ENCODE assay signal across 8 cellular contexts in the genomic region with DNA sequence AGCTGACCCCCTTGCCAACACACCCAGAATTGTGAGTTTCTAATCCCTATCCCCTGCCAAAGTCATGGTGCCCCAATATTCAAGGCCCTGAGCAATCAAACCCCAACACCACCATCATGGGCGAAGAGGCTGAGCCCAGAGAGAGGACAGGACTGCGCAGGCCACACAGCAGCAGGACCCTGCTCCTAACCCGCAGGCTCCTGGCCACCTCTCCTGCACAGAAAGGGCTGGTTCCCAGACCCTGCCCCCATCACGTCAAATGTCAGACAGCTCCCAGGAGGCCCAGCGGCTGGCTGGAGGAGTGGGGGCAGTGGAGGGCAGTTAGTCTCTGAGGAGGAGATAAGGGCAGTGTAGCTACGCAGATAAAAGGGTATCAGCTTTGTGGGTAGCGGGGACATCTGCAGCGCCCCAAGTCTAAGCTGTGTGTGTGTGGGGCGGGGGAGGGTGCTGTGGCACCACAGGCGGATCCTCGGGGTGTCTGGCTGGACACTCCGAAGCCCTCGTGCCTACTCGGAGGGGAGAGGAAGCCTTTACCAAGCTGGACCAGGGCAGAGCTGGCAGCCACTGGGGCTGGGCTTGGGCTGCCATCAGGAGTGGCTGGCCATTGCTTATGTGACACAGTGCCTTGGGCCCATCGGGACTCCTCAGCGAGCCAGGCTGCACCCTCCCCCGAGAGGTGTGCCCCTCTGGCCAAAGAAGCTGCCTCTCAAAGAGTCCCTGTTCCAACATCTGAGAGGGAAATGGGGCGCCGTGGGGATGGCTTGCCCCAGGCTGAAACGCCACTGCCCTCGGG. TPM values are rescaled to one million over a fixed set of nuclear protein-coding genes. Genes with fewer than 3 reads are reported as not detected.
DNase-seq lines count a peak whose midpoint lies in the region; ATAC-seq and TF ChIP-seq lines count a peak whose summit lies in the region.
"Had no signal": no experiment of that assay in that cellular context is flagged by ENCODE, and none has a peak within 500 bp of the region (broad histone marks: within the 10 kb centered on the region; RNA-seq: fewer than 3 reads in every experiment).

No MANE protein-coding gene starts in this region.

- 82 to 86% methylated on average over 21 of the region's 21 CpGs for WGBS in sigmoid colon, 2 donors

- H4K20me1 ChIP-seq in PC-9 (ENCODE audit: insufficient read depth) (no peaks in the 10 kb centered on the region), osteoblast (ENCODE audit: insufficient read depth, low read length) (no peaks in the 10 kb centered on the region)

- no peaks in the 10 kb centered on the region for H3F3A ChIP-seq in PC-9 (ENCODE audit: insufficient read depth, low read depth)

- H3K27me3 ChIP-seq in PC-9 (ENCODE audit: insufficient read depth, low read depth) (no peaks in the 10 kb centered on the region), osteoblast (ENCODE audit: insufficient read depth, low read length) (no peaks in the 10 kb centered on the region), sigmoid colon (no peaks in the 10 kb centered on the region)

- ATAC-seq in GM21390 (IDR thresholded peaks at IDR 0.05; ENCODE audit: unreplicated experiment) (no peak), GM18861 (IDR thresholded peaks at IDR 0.05; ENCODE audit: unreplicated experiment) (no peak)

- H3K4me3 ChIP-seq in PC-9 (no peak overlapping the region), osteoblast (ENCODE audit: insufficient read depth, low read length) (no peak overlapping the region), sigmoid colon (no peak overlapping the region)

- H3K4me2 ChIP-seq in PC-9 (no peak overlapping the region), osteoblast (ENCODE audit: insufficient read depth, low read length) (no peak overlapping the region)

- H3K9me3 ChIP-seq in PC-9 (ENCODE audit: insufficient read depth, low read depth) (no peaks in the 10 kb centered on the region), osteoblast (ENCODE audit: low read depth, low read length) (no peaks in the 10 kb centered on the region), sigmoid colon (no peaks in the 10 kb centered on the region)

- TF ChIP-seq CTCF in PC-9 (conservative IDR thresholded peaks at IDR 0.05) (no peak), osteoblast (IDR thresholded peaks at IDR 0.05; ENCODE audit: extremely low read depth, low read depth, low read length) (no peak), sigmoid colon (IDR thresholded peaks at IDR 0.05) (no peak)

- TF ChIP-seq EP300 in sigmoid colon (IDR thresholded peaks at IDR 0.05): no peak

- no peak for TF ChIP-seq POLR2A in sigmoid colon (IDR thresholded peaks at IDR 0.05)

- POLR2A ChIA-PET in PC-9 (lab: Charles Lee; ENCODE audit: unreplicated experiment): interaction anchor here (0.6 kb wide), 1 partner anchor 20 kb away, joined by 3 read pairs; no protein-coding TSS in a partner anchor

- H3K36me3 ChIP-seq in PC-9 (ENCODE audit: low read depth) (no peaks in the 10 kb centered on the region), osteoblast (ENCODE audit: insufficient read depth, low read length) (peaks cover 13% of the 10 kb centered on the region), sigmoid colon (peaks cover 0 to 20% (median 0%) of the 10 kb centered on the region in 4 donors)

- no peak overlapping the region for H2AFZ ChIP-seq in PC-9
- H2AFZ ChIP-seq in osteoblast (ENCODE audit: low read length): no peak overlapping the region

- BruUV-seq in PC-9 (replicated peaks; lab: Mats Ljungman, UMichigan): TSS peak; percentile 2

- intact Hi-C loops in PC-9 (cut with micrococcal nuclease; ENCODE audit: unreplicated experiment): loop anchor here (2.0 to 10.0 kb wide), 4 partner anchors 19 to 945 kb away; partner anchors contain the start of gene TMEM132A
- intact Hi-C loops in sigmoid colon (cut with DNase I): no loop called here

- no peak overlapping the region for H3K27ac ChIP-seq in PC-9
- peak overlapping the region; percentile 47 for H3K27ac ChIP-seq in cingulate gyrus (ENCODE audit: low read depth, low read length)
- H3K27ac ChIP-seq in osteoblast (ENCODE audit: low read depth, low read length): no peak overlapping the region
- H3K27ac ChIP-seq in sigmoid colon: peak overlapping the region in 1 of 4 donors; percentile 4

- H3K79me2 ChIP-seq in PC-9 (ENCODE audit: low read depth): no peaks in the 10 kb centered on the region
- no peaks in the 10 kb centered on the region for H3K79me2 ChIP-seq in osteoblast (ENCODE audit: insufficient read depth, low read length)

- no peak for DNase-seq in PC-9
- DNase-seq in osteoblast (ENCODE audit: insufficient read length, low spot score, missing footprints): peak; percentile 74
- no peak for DNase-seq in sigmoid colon
- DNase-seq: activated naive CD4-positive, alpha-beta T cell treated with anti-CD3 and anti-CD28 coated beads, Interleukin-2, amount 50 U/mL, for 16 hours; NCI-H524 had no signal

- H3K9me2 ChIP-seq in PC-9 (ENCODE audit: insufficient read depth): no peaks in the 10 kb centered on the region

- 0 out of 2 replicates have a peak, but pooled peaks cover 3% of the 10 kb centered on the region for H3K4me1 ChIP-seq in PC-9 (replicated peaks; ENCODE audit: insufficient read depth)
- H3K4me1 ChIP-seq in osteoblast (ENCODE audit: insufficient read depth, low read length): peaks cover 12% of the 10 kb centered on the region
- peaks cover 0 to 10% (median 3%) of the 10 kb centered on the region in 4 donors for H3K4me1 ChIP-seq in sigmoid colon

- CTCF ChIA-PET in PC-9 (lab: Charles Lee): interaction anchor here (0.6 to 2.4 kb wide), 8 partner anchors 28 to 238 kb away, joined by 3 to 22 read pairs (median 5); no protein-coding TSS in a partner anchor

RNA-seq across cellular contexts. Expression of gene FADS3, which starts 21.5 kb away (rescaled TPM):
- total RNA-seq in PC-9 (2021): 74.0 and 75.5 TPM in 2 replicates
- 127 and 144 TPM in 2 replicates for total RNA-seq in osteoblast
- 10 to 100 TPM; 21.1 to 57.9 (median 37.5) TPM for total RNA-seq in sigmoid colon
- 10 to 100 TPM in 1 of 3 donors, 1 to 10 TPM in 2; 1.4 to 21.5 (median 3.0) TPM for polyA plus RNA-seq in sigmoid colon

RNA-seq across cellular contexts. Expression of gene FADS2, which starts 41.7 kb away (rescaled TPM):
- total RNA-seq in PC-9 (2021) (223 and 514 TPM in 2 replicates), osteoblast (258 and 275 TPM in 2 replicates), sigmoid colon (10 to 100 TPM in 3 of 4 donors, 1 to 10 TPM in 1; 4.1 to 45.4 (median 25.5) TPM)
- 10 to 100 TPM in 1 of 3 donors, 1 to 10 TPM in 2; 3.6 to 50.2 (median 3.7) TPM for polyA plus RNA-seq in sigmoid colon

RNA-seq across cellular contexts. Expression of gene RAB3IL1, which starts 47.5 kb away (rescaled TPM):
- total RNA-seq in PC-9 (2021) (4.4 and 10.4 TPM in 2 replicates), osteoblast (15.9 and 20.3 TPM in 2 replicates), sigmoid colon (10 to 100 TPM; 12.1 to 23.7 (median 19.6) TPM)
- 10 to 100 TPM in 1 of 3 donors, 1 to 10 TPM in 2; 5.1 to 21.6 (median 7.0) TPM for polyA plus RNA-seq in sigmoid colon

RNA-seq across cellular contexts. Expression of gene FADS1, which starts 53.0 kb away (rescaled TPM):
- total RNA-seq in PC-9 (2021): 114 and 150 TPM in 2 replicates
- 303 and 323 TPM in 2 replicates for total RNA-seq in osteoblast
- 10 to 100 TPM; 11.8 to 17.7 (median 16.6) TPM for total RNA-seq in sigmoid colon
- 10 to 100 TPM in 1 of 3 donors, 1 to 10 TPM in 2; 1.2 to 12.6 (median 2.1) TPM for polyA plus RNA-seq in sigmoid colon
